ENCODE assay signal across 1 cellular context in the genomic region with DNA sequence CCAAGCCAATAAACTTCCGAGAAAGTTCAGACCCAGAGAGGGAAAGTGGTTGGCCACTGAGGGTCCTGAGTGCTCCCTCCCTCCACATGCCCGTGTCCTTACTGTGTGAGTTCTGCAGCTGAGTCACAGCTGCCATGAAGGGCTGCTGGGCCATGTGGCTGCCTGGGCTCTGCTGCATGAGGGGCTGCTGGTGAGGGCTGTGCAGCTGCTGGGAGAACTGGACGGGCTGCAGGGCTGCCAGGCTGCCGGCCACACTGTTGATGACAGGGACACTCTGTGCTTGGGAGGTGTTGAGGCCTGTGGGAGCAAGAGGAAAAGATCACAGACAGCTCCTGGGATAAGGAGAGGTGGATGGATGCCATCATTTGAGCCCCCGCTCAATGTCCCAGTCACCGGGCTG.
TF ChIP-seq lines count a peak whose summit lies in the region.

No MANE protein-coding gene starts in this region.

TF ChIP-seq in HepG2, 621 proteins besides CTCF, POLR2A, EP300 and RAD21:
- TF ChIP-seq RBM22 (optimal IDR thresholded peaks at IDR 0.05; ENCODE audit: low read length) = no peak
- TF ChIP-seq ARNTL (CRISPR knock-in tag; IDR thresholded peaks at IDR 0.05) = no peak
- TF ChIP-seq, protein P1, sequence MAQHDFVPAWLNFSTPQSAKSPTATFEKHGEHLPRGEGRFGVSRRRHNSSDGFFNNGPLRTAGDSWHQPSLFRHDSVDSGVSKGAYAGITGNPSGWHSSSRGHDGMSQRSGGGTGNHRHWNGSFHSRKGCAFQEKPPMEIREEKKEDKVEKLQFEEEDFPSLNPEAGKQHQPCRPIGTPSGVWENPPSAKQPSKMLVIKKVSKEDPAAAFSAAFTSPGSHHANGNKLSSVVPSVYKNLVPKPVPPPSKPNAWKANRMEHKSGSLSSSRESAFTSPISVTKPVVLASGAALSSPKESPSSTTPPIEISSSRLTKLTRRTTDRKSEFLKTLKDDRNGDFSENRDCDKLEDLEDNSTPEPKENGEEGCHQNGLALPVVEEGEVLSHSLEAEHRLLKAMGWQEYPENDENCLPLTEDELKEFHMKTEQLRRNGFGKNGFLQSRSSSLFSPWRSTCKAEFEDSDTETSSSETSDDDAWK (CRISPR knock-in tag; IDR thresholded peaks at IDR 0.05) = no peak
- TF ChIP-seq, protein P2, sequence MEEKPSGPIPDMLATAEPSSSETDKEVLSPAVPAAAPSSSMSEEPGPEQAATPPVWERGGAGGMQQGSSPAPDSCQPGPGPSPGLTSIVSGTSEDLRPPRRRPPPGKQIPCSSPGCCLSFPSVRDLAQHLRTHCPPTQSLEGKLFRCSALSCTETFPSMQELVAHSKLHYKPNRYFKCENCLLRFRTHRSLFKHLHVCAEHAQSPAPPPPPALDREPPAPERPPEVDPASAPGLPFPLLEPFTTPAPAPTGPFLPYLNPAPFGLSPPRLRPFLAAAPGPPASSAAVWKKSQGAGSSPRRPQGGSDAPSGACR (CRISPR knock-in tag; IDR thresholded peaks at IDR 0.05) = no peak
- TF ChIP-seq, protein P3, sequence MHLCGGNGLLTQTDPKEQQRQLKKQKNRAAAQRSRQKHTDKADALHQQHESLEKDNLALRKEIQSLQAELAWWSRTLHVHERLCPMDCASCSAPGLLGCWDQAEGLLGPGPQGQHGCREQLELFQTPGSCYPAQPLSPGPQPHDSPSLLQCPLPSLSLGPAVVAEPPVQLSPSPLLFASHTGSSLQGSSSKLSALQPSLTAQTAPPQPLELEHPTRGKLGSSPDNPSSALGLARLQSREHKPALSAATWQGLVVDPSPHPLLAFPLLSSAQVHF (CRISPR knock-in tag; IDR thresholded peaks at IDR 0.05) = 0 out of 2 replicates have a peak, but pooled peaks have one; percentile 29
